1 cellular context compared by ENCODE assay signal in genomic region chr15:44222478-44222877, GRCh38.
TF ChIP-seq lines count a peak whose summit lies in the region.

No MANE protein-coding gene starts in this region.

TF ChIP-seq in GM23338, 12 proteins besides CTCF, POLR2A, EP300 and RAD21 (continued from another document):
- TF ChIP-seq ZNF462 (CRISPR knock-in tag; IDR thresholded peaks at IDR 0.05) (no peak), STAT1 (IDR thresholded peaks at IDR 0.05; ENCODE audit: unreplicated experiment) (no peak), EZH2phosphoT487 (IDR thresholded peaks at IDR 0.05; ENCODE audit: unreplicated experiment) (no peak), EZH2 (IDR thresholded peaks at IDR 0.05; ENCODE audit: low read depth, unreplicated experiment) (no peak), ZNF331 (CRISPR knock-in tag; IDR thresholded peaks at IDR 0.05; ENCODE audit: low read depth) (no peak), REST (IDR thresholded peaks at IDR 0.05; ENCODE audit: unreplicated experiment) (no peak), POLR2AphosphoS5 (IDR thresholded peaks at IDR 0.05; ENCODE audit: low read depth) (no peak), ETS1 (IDR thresholded peaks at IDR 0.05) (no peak), JUNB (IDR thresholded peaks at IDR 0.05; ENCODE audit: unreplicated experiment) (no peak)
